In the genomic region with DNA sequence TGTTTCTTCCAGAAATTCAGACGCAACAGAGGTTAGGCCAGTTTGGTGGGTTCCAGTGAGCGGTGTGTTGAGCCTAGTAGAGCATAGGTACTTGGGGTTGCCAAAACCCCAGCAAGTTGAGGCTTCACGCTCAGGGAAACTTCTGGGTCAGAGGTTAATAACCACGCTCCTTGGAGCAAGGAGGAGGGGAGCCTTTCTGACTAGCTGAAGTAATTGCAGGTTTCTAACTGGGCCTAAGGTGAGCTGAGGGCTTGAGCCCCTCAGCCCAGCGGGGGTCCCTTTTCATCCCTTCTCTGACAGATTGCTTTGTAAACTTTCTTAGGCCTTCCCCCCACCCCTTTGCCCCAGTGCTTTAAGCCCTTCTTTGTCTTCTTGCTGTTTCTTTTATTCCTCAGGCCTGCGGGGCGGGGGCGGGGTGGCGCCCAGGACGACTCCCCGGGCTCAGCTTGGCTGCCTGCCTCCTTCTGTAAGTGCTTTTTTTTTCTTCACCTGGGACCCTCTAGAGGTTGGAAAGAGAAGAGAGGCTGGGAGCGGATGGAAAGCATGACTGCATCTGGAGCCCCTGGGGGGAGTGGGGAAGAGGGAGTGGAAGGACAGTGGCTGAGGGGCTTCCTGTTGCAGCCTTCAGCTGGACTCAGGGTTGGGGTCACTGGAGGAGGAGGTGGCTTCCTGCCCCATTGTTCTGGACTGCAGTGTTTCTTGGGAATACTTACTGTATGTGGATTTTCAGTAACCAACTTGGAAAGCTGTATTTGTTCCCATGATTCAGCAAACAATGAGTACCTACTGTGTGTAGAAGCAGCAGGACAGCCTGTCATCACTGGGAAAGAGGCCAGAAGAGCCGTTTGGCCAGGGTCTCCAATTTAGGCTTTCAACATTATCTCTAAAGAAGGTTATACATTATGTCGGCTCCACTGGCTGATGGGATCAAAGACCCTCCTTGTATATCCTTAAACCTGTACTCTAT, we compare ENCODE assay signal across 2 cellular contexts.
TF ChIP-seq lines count a peak whose summit lies in the region.

No MANE protein-coding gene starts in this region.

TF ChIP-seq in SK-N-SH, 30 proteins besides CTCF, POLR2A, EP300 and RAD21 (continued from another document):
- TF ChIP-seq, protein P1, sequence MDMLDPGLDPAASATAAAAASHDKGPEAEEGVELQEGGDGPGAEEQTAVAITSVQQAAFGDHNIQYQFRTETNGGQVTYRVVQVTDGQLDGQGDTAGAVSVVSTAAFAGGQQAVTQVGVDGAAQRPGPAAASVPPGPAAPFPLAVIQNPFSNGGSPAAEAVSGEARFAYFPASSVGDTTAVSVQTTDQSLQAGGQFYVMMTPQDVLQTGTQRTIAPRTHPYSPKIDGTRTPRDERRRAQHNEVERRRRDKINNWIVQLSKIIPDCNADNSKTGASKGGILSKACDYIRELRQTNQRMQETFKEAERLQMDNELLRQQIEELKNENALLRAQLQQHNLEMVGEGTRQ (IDR thresholded peaks at IDR 0.05; ENCODE audit: borderline replicate concordance, low read depth, low read length) = no peak
- TF ChIP-seq ELF1 (IDR thresholded peaks at IDR 0.05) = no peak
- TF ChIP-seq RCOR1 (IDR thresholded peaks at IDR 0.05; ENCODE audit: low read length) = no peak
- TF ChIP-seq EZH2phosphoT487 (IDR thresholded peaks at IDR 0.05; ENCODE audit: borderline replicate concordance, low read depth) = no peak
- no peak for TF ChIP-seq SIN3A (IDR thresholded peaks at IDR 0.05; ENCODE audit: borderline replicate concordance, low read depth, low read length)
- no peak for TF ChIP-seq RXRA (IDR thresholded peaks at IDR 0.05; ENCODE audit: borderline replicate concordance, low read depth)
- no peak for TF ChIP-seq RFX5 (IDR thresholded peaks at IDR 0.05; ENCODE audit: low read length)

TF ChIP-seq in SK-N-SH treated with all-trans-retinoic acid at 6 μM for 48 hours, 23 proteins besides CTCF, POLR2A, EP300 and RAD21 (continued from another document):
- TF ChIP-seq, protein P2, sequence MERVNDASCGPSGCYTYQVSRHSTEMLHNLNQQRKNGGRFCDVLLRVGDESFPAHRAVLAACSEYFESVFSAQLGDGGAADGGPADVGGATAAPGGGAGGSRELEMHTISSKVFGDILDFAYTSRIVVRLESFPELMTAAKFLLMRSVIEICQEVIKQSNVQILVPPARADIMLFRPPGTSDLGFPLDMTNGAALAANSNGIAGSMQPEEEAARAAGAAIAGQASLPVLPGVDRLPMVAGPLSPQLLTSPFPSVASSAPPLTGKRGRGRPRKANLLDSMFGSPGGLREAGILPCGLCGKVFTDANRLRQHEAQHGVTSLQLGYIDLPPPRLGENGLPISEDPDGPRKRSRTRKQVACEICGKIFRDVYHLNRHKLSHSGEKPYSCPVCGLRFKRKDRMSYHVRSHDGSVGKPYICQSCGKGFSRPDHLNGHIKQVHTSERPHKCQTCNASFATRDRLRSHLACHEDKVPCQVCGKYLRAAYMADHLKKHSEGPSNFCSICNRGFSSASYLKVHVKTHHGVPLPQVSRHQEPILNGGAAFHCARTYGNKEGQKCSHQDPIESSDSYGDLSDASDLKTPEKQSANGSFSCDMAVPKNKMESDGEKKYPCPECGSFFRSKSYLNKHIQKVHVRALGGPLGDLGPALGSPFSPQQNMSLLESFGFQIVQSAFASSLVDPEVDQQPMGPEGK (CRISPR knock-in tag; IDR thresholded peaks at IDR 0.05; ENCODE audit: borderline replicate concordance) = no peak
- TF ChIP-seq RARB (CRISPR knock-in tag; IDR thresholded peaks at IDR 0.05) (no peak), SNAI2 (CRISPR knock-in tag; IDR thresholded peaks at IDR 0.05) (no peak), ZFP3 (CRISPR knock-in tag; IDR thresholded peaks at IDR 0.05) (no peak)
